ENCODE assay signal across 1 cellular context in genomic region chr17:30823425-30823824, GRCh38.
TF ChIP-seq lines count a peak whose summit lies in the region.

No MANE protein-coding gene starts in this region.

TF ChIP-seq in GM12878, 131 proteins besides CTCF, POLR2A, EP300 and RAD21 (continued from another document):
- TF ChIP-seq NKRF (conservative IDR thresholded peaks at IDR 0.05) = no peak
- no peak for TF ChIP-seq STAT1 (conservative IDR thresholded peaks at IDR 0.05)
- no peak for TF ChIP-seq CBX3 (IDR thresholded peaks at IDR 0.05; ENCODE audit: borderline replicate concordance, low read depth)
- TF ChIP-seq PBX3 (IDR thresholded peaks at IDR 0.05; ENCODE audit: insufficient replicate concordance, low read depth, low read length) = no peak
- no peak for TF ChIP-seq PRDM15 (CRISPR knock-in tag; IDR thresholded peaks at IDR 0.05)
- TF ChIP-seq KDM1A (IDR thresholded peaks at IDR 0.05; ENCODE audit: borderline replicate concordance) = no peak
- TF ChIP-seq PAX5 (IDR thresholded peaks at IDR 0.05; ENCODE audit: borderline replicate concordance, low read depth, low read length) = no peak
- TF ChIP-seq SMAD5 (IDR thresholded peaks at IDR 0.05; ENCODE audit: low read depth) = no peak
- TF ChIP-seq SREBF1 (IDR thresholded peaks at IDR 0.05; ENCODE audit: low read length) = no peak
- no peak for TF ChIP-seq CHD1 (IDR thresholded peaks at IDR 0.05; ENCODE audit: low read depth, low read length)
- no peak for TF ChIP-seq RUNX3 (IDR thresholded peaks at IDR 0.05; ENCODE audit: low read length)
- no peak for TF ChIP-seq E4F1 (IDR thresholded peaks at IDR 0.05; ENCODE audit: borderline replicate concordance, partially characterized antibody)
- no peak for TF ChIP-seq HCFC1 (IDR thresholded peaks at IDR 0.05; ENCODE audit: low read length)
- TF ChIP-seq ASH2L (IDR thresholded peaks at IDR 0.05; ENCODE audit: borderline replicate concordance, low read depth) = no peak
- TF ChIP-seq USF1 (IDR thresholded peaks at IDR 0.05; ENCODE audit: borderline replicate concordance, extremely low read length, insufficient read depth, low read depth, low read length) = no peak
- no peak for TF ChIP-seq HDAC6 (IDR thresholded peaks at IDR 0.05; ENCODE audit: unreplicated experiment)
- no peak for TF ChIP-seq ZZZ3 (IDR thresholded peaks at IDR 0.05; ENCODE audit: control insufficient read depth, insufficient read length, low read depth)
